Comparison of ENCODE assay signal across 8 cellular contexts in genomic region chr1:145959957-145960467, GRCh38. TPM values are rescaled to one million over a fixed set of nuclear protein-coding genes. Genes with fewer than 3 reads are reported as not detected.
DNase-seq lines count a peak whose midpoint lies in the region; TF ChIP-seq lines count a peak whose summit lies in the region.

No MANE protein-coding gene starts in this region.

- no peak for TF ChIP-seq RAD21 in liver (IDR thresholded peaks at IDR 0.05)

- POLR2A ChIA-PET in activated CD4-positive, alpha-beta T cell treated with anti-CD3 and anti-CD28 coated beads, Interleukin-2, amount 10 ng/mL, durations not matched to agents 7 days and 5 days (lab: Charles Lee): interaction anchor here (1.1 kb wide), 1 partner anchor 495 kb away, joined by 6 read pairs; no protein-coding TSS in a partner anchor

- in situ Hi-C loops in astrocyte of the cerebellum (cut with HindIII; ENCODE audit: low sequenced_read_pairs): no loop called here

- no peak for DNase-seq in activated CD4-positive, alpha-beta T cell treated with anti-CD3 and anti-CD28 coated beads, Interleukin-2, amount 10 ng/mL, durations not matched to agents 7 days and 5 days
- no peak for DNase-seq in activated CD4-positive, alpha-beta T cell treated with anti-CD3 and anti-CD28 coated beads, Interleukin-2, amount 50 U/mL, for 48 hours
- DNase-seq in astrocyte of the cerebellum (ENCODE audit: low read depth): no peak
- no peak for DNase-seq in testis
- no peak for DNase-seq in NCI-H2029 (lab: John Stamatoyannopoulos, UW)
- no peak for DNase-seq in GM19240 (ENCODE audit: insufficient read length, low spot score)
- DNase-seq in HCEC 1CT: no peak

- peak overlapping the region; percentile 39 to 86 for H3K27ac ChIP-seq in liver (ENCODE audit: low read depth in 1 of 2, low read length in 2 of 2)
- peak overlapping the region; percentile 84 to 86 for H3K27ac ChIP-seq in testis

- peaks cover 13 to 76% (median 54%) of the 10 kb centered on the region in 4 donors for H3K4me1 ChIP-seq in liver (ENCODE audit: control insufficient read depth in 4 of 4, insufficient read depth in 4 of 4, low read length in 3 of 4)
- H3K4me1 ChIP-seq in testis: peaks cover 43% of the 10 kb centered on the region

- no peaks in the 10 kb centered on the region for H3K9me3 Mint-ChIP-seq in activated CD4-positive, alpha-beta T cell treated with anti-CD3 and anti-CD28 coated beads, Interleukin-2, amount 10 ng/mL, durations not matched to agents 7 days and 5 days

- peak overlapping the region; percentile 58 for H3K4me3 ChIP-seq in astrocyte of the cerebellum (ENCODE audit: low read depth, low read length)
- H3K4me3 ChIP-seq in liver (ENCODE audit: low read depth in 1 of 3, low read length in 3 of 3): peak overlapping the region; percentile 56 to 71 (median 62)
- H3K4me3 ChIP-seq in testis: peak overlapping the region; percentile 55 to 68

- H3K9me3 ChIP-seq in liver (ENCODE audit: control insufficient read depth in 4 of 4, low read length in 3 of 4) (no peaks in the 10 kb centered on the region), testis (no peaks in the 10 kb centered on the region)

- H3K36me3 Mint-ChIP-seq in activated CD4-positive, alpha-beta T cell treated with anti-CD3 and anti-CD28 coated beads, Interleukin-2, amount 10 ng/mL, durations not matched to agents 7 days and 5 days (ENCODE audit: low read depth): peaks cover 2% of the 10 kb centered on the region

- peak overlapping the region; percentile 14 for H3K4me3 Mint-ChIP-seq in activated CD4-positive, alpha-beta T cell treated with anti-CD3 and anti-CD28 coated beads, Interleukin-2, amount 10 ng/mL, durations not matched to agents 7 days and 5 days

- H3K36me3 ChIP-seq in liver (ENCODE audit: control insufficient read depth in 4 of 4, insufficient read depth in 3 of 4, low read depth in 1 of 4, low read length in 3 of 4) (no peaks in the 10 kb centered on the region), testis (ENCODE audit: low read depth, missing control alignments) (no peaks in the 10 kb centered on the region)

- intact Hi-C loops in testis (cut with DNase I; ENCODE audit: low total_unique reads): no loop called here

- CTCF ChIA-PET in activated CD4-positive, alpha-beta T cell treated with anti-CD3 and anti-CD28 coated beads, Interleukin-2, amount 10 ng/mL, durations not matched to agents 7 days and 5 days (lab: Charles Lee): no interaction called here

- H3K9ac ChIP-seq in liver (ENCODE audit: low read depth in 1 of 2, low read length in 2 of 2): no peak overlapping the region

- 11% methylated on average over 12 of the region's 12 CpGs for WGBS in liver
- WGBS in testis, 2 donors: 0 to 8% methylated on average over 3 to 12 of the region's 12 CpGs

- TF ChIP-seq CTCF in astrocyte of the cerebellum (IDR thresholded peaks at IDR 0.05; ENCODE audit: low read depth, low read length, missing control alignments) (no peak), liver (IDR thresholded peaks at IDR 0.05; ENCODE audit: low read depth, low read length, missing input control) (no peak), testis (IDR thresholded peaks at IDR 0.05) (no peak)

- H3K27me3 Mint-ChIP-seq in activated CD4-positive, alpha-beta T cell treated with anti-CD3 and anti-CD28 coated beads, Interleukin-2, amount 10 ng/mL, durations not matched to agents 7 days and 5 days: peaks cover 4% of the 10 kb centered on the region

- H3K4me1 Mint-ChIP-seq in activated CD4-positive, alpha-beta T cell treated with anti-CD3 and anti-CD28 coated beads, Interleukin-2, amount 10 ng/mL, durations not matched to agents 7 days and 5 days: peaks cover 77% of the 10 kb centered on the region

- H3K27me3 ChIP-seq in liver (ENCODE audit: control insufficient read depth in 4 of 4, insufficient read depth in 4 of 4, low read length in 3 of 4) (no peaks in the 10 kb centered on the region), testis (no peaks in the 10 kb centered on the region)

- no peak for TF ChIP-seq POLR2A in testis (IDR thresholded peaks at IDR 0.05)

- no peak overlapping the region for H3K27ac Mint-ChIP-seq in activated CD4-positive, alpha-beta T cell treated with anti-CD3 and anti-CD28 coated beads, Interleukin-2, amount 10 ng/mL, durations not matched to agents 7 days and 5 days

TF ChIP-seq in liver, 16 proteins besides CTCF, POLR2A, EP300 and RAD21:
- no peak for TF ChIP-seq RXRA (IDR thresholded peaks at IDR 0.05)
- no peak for TF ChIP-seq HNF4A (conservative IDR thresholded peaks at IDR 0.05)

RNA-seq across cellular contexts. Expression of gene LIX1L, which starts 2.2 kb away (rescaled TPM):
- 10 to 100 TPM; 49.5 to 57.5 TPM for total RNA-seq in activated CD4-positive, alpha-beta T cell treated with anti-CD3 and anti-CD28 coated beads, Interleukin-2, amount 10 ng/mL, durations not matched to agents 7 days and 5 days
- total RNA-seq in liver (1 to 10 TPM; 6.5 to 8.6 TPM), testis (10 to 100 TPM; 15.8 to 20.6 TPM)
- polyA plus RNA-seq in liver (1 to 10 TPM; 4.6 to 6.0 TPM), testis (ENCODE audit: insufficient read depth, low read depth, low replicate concordance) (16.6 TPM)

RNA-seq across cellular contexts. Expression of gene ANKRD34A, which starts 4.4 kb away (rescaled TPM):
- 1 to 10 TPM; 2.0 to 2.2 TPM for total RNA-seq in activated CD4-positive, alpha-beta T cell treated with anti-CD3 and anti-CD28 coated beads, Interleukin-2, amount 10 ng/mL, durations not matched to agents 7 days and 5 days
- total RNA-seq in liver (under 1 TPM in 1 of 2 donors, not detected in 1; 0.17 TPM), testis (under 1 TPM; 0.31 to 0.43 TPM)
- polyA plus RNA-seq in liver (under 1 TPM; 0.06 to 0.13 TPM), testis (ENCODE audit: insufficient read depth, low read depth, low replicate concordance) (0.51 TPM)

RNA-seq across cellular contexts. Expression of gene POLR3GL, which starts 4.5 kb away (rescaled TPM):
- 10 to 100 TPM; 27.3 to 29.2 TPM for total RNA-seq in activated CD4-positive, alpha-beta T cell treated with anti-CD3 and anti-CD28 coated beads, Interleukin-2, amount 10 ng/mL, durations not matched to agents 7 days and 5 days
- total RNA-seq in liver (10 to 100 TPM; 11.9 to 12.7 TPM), testis (10 to 100 TPM; 20.9 to 23.5 TPM)
- polyA plus RNA-seq in liver (10 to 100 TPM; 19.8 to 23.4 TPM), testis (ENCODE audit: insufficient read depth, low read depth, low replicate concordance) (37.9 TPM)

RNA-seq across cellular contexts. Expression of gene RBM8A, which starts 32.7 kb away (rescaled TPM):
- 100 to 1,000 TPM; 175 to 188 TPM for total RNA-seq in activated CD4-positive, alpha-beta T cell treated with anti-CD3 and anti-CD28 coated beads, Interleukin-2, amount 10 ng/mL, durations not matched to agents 7 days and 5 days
- total RNA-seq in liver (10 to 100 TPM; 48.8 to 62.5 TPM), testis (100 to 1,000 TPM; 158 to 174 TPM)
- polyA plus RNA-seq in liver (10 to 100 TPM; 52.6 to 66.2 TPM), testis (ENCODE audit: insufficient read depth, low read depth, low replicate concordance) (123 TPM)

RNA-seq across cellular contexts. Expression of gene TXNIP, which starts 36.4 kb away (rescaled TPM):
- 100 to 1,000 TPM; 240 to 262 TPM for total RNA-seq in activated CD4-positive, alpha-beta T cell treated with anti-CD3 and anti-CD28 coated beads, Interleukin-2, amount 10 ng/mL, durations not matched to agents 7 days and 5 days
- total RNA-seq in liver (100 to 1,000 TPM in 1 of 2 donors, 10 to 100 TPM in 1; 84.7 to 223 TPM), testis (100 to 1,000 TPM; 268 to 328 TPM)
- polyA plus RNA-seq in liver (10 to 100 TPM; 53.8 to 99.2 TPM), testis (ENCODE audit: insufficient read depth, low read depth, low replicate concordance) (274 TPM)
